Comparison of ENCODE assay signal across 1 cellular context in the genomic region with DNA sequence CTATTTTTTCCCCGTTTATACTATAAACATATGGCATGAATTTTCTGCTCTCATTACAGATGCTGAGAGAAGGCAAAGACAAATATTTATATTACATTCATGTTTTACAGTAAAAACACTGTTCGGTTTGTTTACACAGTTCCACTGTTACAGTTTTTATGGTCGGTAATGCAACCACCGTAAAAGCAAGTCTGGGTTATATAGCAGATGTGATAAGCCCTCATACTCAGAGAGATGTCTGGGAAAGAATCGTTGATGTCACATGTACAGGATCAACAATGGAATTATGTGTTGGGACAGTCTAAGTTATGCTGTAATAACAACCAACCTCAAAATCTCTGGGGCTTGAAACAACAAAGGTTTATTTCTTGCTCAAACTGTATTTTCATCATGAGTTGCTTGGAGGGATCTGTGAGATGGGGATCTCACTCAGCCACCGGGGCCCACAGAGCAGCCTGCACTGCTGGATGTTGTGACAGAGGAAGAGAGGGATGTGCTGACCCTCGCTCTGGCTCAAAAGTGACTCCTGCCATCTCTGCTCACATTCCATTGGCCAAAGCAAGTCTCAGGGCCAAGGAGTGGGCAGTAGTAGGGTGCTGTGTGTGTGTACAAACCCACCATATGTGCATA.
TF ChIP-seq lines count a peak whose summit lies in the region.

No MANE protein-coding gene starts in this region.

TF ChIP-seq in HEK293, 187 proteins besides CTCF, POLR2A, EP300 and RAD21 (continued from another document and continues in another):
- TF ChIP-seq, protein P1, sequence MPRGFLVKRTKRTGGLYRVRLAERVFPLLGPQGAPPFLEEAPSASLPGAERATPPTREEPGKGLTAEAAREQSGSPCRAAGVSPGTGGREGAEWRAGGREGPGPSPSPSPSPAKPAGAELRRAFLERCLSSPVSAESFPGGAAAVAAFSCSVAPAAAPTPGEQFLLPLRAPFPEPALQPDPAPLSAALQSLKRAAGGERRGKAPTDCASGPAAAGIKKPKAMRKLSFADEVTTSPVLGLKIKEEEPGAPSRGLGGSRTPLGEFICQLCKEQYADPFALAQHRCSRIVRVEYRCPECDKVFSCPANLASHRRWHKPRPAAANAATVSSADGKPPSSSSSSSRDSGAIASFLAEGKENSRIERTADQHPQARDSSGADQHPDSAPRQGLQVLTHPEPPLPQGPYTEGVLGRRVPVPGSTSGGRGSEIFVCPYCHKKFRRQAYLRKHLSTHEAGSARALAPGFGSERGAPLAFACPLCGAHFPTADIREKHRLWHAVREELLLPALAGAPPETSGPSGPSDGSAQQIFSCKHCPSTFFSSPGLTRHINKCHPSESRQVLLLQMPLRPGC (tag by site-specific recombination; IDR thresholded peaks at IDR 0.05): peak; percentile 84; the same call in 1 of the 2 replicates
- TF ChIP-seq ZNF791 (tag by site-specific recombination; IDR thresholded peaks at IDR 0.05) (no peak), GLI2 (tag by site-specific recombination; IDR thresholded peaks at IDR 0.05; ENCODE audit: borderline replicate concordance, low read depth) (peak; percentile 70; the same call in 1 of the 2 replicates), ZIC2 (tag by site-specific recombination; IDR thresholded peaks at IDR 0.05) (peak; percentile 19; the same call in 1 of the 2 replicates), ZNF169 (tag by site-specific recombination; IDR thresholded peaks at IDR 0.05) (no peak), ZNF701 (tag by site-specific recombination; IDR thresholded peaks at IDR 0.05) (no peak), ZNF202 (tag by site-specific recombination; IDR thresholded peaks at IDR 0.05; ENCODE audit: borderline replicate concordance) (no peak), ZNF391 (tag by site-specific recombination; IDR thresholded peaks at IDR 0.05; ENCODE audit: borderline replicate concordance, low read depth) (no peak), HOXD13 (CRISPR knock-in tag; IDR thresholded peaks at IDR 0.05; ENCODE audit: borderline replicate concordance) (no peak), ZNF175 (tag by site-specific recombination; IDR thresholded peaks at IDR 0.05) (no peak), ZNF10 (tag by site-specific recombination; IDR thresholded peaks at IDR 0.05) (0 out of 2 replicates have a peak, but pooled peaks have one; percentile 41), ZNF658 (tag by site-specific recombination; IDR thresholded peaks at IDR 0.05) (no peak), ZNF132 (tag by site-specific recombination; IDR thresholded peaks at IDR 0.05; ENCODE audit: borderline replicate concordance) (no peak), ZNF48 (tag by site-specific recombination; IDR thresholded peaks at IDR 0.05) (no peak), ZNF473 (tag by site-specific recombination; IDR thresholded peaks at IDR 0.05) (no peak), ZNF621 (tag by site-specific recombination; IDR thresholded peaks at IDR 0.05) (no peak), BCL11B (tag by site-specific recombination; IDR thresholded peaks at IDR 0.05; ENCODE audit: low read depth) (no peak), ZNF324 (tag by site-specific recombination; IDR thresholded peaks at IDR 0.05) (peak; percentile 41; the same call in 1 of the 2 replicates), GLIS1 (tag by site-specific recombination; IDR thresholded peaks at IDR 0.05) (peak; percentile 39; the same call in 1 of the 2 replicates), ZNF23 (tag by site-specific recombination; IDR thresholded peaks at IDR 0.05; ENCODE audit: borderline replicate concordance) (no peak), OSR2 (tag by site-specific recombination; IDR thresholded peaks at IDR 0.05) (peak; percentile 93), ZNF24 (tag by site-specific recombination; IDR thresholded peaks at IDR 0.05) (0 out of 2 replicates have a peak, but pooled peaks have one; percentile 57), ZNF174 (tag by site-specific recombination; IDR thresholded peaks at IDR 0.05) (no peak)
- TF ChIP-seq, protein P2, sequence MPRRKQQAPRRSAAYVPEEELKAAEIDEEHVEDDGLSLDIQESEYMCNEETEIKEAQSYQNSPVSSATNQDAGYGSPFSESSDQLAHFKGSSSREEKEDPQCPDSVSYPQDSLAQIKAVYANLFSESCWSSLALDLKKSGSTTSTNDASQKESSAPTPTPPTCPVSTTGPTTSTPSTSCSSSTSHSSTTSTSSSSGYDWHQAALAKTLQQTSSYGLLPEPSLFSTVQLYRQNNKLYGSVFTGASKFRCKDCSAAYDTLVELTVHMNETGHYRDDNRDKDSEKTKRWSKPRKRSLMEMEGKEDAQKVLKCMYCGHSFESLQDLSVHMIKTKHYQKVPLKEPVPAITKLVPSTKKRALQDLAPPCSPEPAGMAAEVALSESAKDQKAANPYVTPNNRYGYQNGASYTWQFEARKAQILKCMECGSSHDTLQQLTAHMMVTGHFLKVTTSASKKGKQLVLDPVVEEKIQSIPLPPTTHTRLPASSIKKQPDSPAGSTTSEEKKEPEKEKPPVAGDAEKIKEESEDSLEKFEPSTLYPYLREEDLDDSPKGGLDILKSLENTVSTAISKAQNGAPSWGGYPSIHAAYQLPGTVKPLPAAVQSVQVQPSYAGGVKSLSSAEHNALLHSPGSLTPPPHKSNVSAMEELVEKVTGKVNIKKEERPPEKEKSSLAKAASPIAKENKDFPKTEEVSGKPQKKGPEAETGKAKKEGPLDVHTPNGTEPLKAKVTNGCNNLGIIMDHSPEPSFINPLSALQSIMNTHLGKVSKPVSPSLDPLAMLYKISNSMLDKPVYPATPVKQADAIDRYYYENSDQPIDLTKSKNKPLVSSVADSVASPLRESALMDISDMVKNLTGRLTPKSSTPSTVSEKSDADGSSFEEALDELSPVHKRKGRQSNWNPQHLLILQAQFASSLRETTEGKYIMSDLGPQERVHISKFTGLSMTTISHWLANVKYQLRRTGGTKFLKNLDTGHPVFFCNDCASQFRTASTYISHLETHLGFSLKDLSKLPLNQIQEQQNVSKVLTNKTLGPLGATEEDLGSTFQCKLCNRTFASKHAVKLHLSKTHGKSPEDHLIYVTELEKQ (tag by site-specific recombination; IDR thresholded peaks at IDR 0.05; ENCODE audit: borderline replicate concordance): peak; percentile 83; the same call in 1 of the 2 replicates
- TF ChIP-seq, protein P3, sequence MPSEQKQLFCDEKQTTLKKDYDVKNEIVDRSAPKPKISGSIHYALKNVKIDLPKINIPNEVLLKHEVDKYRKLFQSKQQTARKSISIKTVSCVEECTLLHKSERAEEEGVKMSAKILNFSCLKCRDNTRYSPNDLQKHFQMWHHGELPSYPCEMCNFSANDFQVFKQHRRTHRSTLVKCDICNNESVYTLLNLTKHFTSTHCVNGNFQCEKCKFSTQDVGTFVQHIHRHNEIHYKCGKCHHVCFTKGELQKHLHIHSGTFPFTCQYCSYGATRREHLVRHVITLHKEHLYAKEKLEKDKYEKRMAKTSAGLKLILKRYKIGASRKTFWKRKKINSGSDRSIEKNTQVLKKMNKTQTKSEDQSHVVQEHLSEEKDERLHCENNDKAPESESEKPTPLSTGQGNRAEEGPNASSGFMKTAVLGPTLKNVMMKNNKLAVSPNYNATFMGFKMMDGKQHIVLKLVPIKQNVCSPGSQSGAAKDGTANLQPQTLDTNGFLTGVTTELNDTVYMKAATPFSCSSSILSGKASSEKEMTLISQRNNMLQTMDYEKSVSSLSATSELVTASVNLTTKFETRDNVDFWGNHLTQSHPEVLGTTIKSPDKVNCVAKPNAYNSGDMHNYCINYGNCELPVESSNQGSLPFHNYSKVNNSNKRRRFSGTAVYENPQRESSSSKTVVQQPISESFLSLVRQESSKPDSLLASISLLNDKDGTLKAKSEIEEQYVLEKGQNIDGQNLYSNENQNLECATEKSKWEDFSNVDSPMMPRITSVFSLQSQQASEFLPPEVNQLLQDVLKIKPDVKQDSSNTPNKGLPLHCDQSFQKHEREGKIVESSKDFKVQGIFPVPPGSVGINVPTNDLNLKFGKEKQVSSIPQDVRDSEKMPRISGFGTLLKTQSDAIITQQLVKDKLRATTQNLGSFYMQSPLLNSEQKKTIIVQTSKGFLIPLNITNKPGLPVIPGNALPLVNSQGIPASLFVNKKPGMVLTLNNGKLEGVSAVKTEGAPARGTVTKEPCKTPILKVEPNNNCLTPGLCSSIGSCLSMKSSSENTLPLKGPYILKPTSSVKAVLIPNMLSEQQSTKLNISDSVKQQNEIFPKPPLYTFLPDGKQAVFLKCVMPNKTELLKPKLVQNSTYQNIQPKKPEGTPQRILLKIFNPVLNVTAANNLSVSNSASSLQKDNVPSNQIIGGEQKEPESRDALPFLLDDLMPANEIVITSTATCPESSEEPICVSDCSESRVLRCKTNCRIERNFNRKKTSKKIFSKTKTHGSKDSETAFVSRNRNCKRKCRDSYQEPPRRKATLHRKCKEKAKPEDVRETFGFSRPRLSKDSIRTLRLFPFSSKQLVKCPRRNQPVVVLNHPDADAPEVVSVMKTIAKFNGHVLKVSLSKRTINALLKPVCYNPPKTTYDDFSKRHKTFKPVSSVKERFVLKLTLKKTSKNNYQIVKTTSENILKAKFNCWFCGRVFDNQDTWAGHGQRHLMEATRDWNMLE (tag by site-specific recombination; conservative IDR thresholded peaks at IDR 0.05; ENCODE audit: low read depth): no peak
- TF ChIP-seq, protein P4, sequence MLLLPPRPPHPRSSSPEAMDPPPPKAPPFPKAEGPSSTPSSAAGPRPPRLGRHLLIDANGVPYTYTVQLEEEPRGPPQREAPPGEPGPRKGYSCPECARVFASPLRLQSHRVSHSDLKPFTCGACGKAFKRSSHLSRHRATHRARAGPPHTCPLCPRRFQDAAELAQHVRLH (tag by site-specific recombination; IDR thresholded peaks at IDR 0.05): peak; percentile 84; the same call in 1 of the 2 replicates
- TF ChIP-seq, protein P5, sequence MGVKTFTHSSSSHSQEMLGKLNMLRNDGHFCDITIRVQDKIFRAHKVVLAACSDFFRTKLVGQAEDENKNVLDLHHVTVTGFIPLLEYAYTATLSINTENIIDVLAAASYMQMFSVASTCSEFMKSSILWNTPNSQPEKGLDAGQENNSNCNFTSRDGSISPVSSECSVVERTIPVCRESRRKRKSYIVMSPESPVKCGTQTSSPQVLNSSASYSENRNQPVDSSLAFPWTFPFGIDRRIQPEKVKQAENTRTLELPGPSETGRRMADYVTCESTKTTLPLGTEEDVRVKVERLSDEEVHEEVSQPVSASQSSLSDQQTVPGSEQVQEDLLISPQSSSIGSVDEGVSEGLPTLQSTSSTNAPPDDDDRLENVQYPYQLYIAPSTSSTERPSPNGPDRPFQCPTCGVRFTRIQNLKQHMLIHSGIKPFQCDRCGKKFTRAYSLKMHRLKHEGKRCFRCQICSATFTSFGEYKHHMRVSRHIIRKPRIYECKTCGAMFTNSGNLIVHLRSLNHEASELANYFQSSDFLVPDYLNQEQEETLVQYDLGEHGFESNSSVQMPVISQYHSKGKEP (tag by site-specific recombination; IDR thresholded peaks at IDR 0.05): peak; percentile 97
- TF ChIP-seq, protein P6, sequence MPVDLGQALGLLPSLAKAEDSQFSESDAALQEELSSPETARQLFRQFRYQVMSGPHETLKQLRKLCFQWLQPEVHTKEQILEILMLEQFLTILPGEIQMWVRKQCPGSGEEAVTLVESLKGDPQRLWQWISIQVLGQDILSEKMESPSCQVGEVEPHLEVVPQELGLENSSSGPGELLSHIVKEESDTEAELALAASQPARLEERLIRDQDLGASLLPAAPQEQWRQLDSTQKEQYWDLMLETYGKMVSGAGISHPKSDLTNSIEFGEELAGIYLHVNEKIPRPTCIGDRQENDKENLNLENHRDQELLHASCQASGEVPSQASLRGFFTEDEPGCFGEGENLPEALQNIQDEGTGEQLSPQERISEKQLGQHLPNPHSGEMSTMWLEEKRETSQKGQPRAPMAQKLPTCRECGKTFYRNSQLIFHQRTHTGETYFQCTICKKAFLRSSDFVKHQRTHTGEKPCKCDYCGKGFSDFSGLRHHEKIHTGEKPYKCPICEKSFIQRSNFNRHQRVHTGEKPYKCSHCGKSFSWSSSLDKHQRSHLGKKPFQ (tag by site-specific recombination; IDR thresholded peaks at IDR 0.05): peak; percentile 37; the same call in 1 of the 2 replicates
- TF ChIP-seq, protein P7, sequence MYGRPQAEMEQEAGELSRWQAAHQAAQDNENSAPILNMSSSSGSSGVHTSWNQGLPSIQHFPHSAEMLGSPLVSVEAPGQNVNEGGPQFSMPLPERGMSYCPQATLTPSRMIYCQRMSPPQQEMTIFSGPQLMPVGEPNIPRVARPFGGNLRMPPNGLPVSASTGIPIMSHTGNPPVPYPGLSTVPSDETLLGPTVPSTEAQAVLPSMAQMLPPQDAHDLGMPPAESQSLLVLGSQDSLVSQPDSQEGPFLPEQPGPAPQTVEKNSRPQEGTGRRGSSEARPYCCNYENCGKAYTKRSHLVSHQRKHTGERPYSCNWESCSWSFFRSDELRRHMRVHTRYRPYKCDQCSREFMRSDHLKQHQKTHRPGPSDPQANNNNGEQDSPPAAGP (tag by site-specific recombination; IDR thresholded peaks at IDR 0.05): no peak
- TF ChIP-seq, protein P8, sequence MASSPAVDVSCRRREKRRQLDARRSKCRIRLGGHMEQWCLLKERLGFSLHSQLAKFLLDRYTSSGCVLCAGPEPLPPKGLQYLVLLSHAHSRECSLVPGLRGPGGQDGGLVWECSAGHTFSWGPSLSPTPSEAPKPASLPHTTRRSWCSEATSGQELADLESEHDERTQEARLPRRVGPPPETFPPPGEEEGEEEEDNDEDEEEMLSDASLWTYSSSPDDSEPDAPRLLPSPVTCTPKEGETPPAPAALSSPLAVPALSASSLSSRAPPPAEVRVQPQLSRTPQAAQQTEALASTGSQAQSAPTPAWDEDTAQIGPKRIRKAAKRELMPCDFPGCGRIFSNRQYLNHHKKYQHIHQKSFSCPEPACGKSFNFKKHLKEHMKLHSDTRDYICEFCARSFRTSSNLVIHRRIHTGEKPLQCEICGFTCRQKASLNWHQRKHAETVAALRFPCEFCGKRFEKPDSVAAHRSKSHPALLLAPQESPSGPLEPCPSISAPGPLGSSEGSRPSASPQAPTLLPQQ (tag by site-specific recombination; IDR thresholded peaks at IDR 0.05): peak; percentile 93
- TF ChIP-seq, protein P9, sequence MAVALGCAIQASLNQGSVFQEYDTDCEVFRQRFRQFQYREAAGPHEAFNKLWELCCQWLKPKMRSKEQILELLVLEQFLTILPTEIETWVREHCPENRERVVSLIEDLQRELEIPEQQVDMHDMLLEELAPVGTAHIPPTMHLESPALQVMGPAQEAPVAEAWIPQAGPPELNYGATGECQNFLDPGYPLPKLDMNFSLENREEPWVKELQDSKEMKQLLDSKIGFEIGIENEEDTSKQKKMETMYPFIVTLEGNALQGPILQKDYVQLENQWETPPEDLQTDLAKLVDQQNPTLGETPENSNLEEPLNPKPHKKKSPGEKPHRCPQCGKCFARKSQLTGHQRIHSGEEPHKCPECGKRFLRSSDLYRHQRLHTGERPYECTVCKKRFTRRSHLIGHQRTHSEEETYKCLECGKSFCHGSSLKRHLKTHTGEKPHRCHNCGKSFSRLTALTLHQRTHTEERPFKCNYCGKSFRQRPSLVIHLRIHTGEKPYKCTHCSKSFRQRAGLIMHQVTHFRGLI (tag by site-specific recombination; IDR thresholded peaks at IDR 0.05): peak; percentile 55; the same call in 1 of the 2 replicates
- TF ChIP-seq, protein P10, sequence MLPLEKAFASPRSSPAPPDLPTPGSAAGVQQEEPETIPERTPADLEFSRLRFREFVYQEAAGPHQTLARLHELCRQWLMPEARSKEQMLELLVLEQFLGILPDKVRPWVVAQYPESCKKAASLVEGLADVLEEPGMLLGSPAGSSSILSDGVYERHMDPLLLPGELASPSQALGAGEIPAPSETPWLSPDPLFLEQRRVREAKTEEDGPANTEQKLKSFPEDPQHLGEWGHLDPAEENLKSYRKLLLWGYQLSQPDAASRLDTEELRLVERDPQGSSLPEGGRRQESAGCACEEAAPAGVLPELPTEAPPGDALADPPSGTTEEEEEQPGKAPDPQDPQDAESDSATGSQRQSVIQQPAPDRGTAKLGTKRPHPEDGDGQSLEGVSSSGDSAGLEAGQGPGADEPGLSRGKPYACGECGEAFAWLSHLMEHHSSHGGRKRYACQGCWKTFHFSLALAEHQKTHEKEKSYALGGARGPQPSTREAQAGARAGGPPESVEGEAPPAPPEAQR (tag by site-specific recombination; IDR thresholded peaks at IDR 0.05): no peak
